16 cellular contexts compared by ENCODE assay signal in the genomic region with DNA sequence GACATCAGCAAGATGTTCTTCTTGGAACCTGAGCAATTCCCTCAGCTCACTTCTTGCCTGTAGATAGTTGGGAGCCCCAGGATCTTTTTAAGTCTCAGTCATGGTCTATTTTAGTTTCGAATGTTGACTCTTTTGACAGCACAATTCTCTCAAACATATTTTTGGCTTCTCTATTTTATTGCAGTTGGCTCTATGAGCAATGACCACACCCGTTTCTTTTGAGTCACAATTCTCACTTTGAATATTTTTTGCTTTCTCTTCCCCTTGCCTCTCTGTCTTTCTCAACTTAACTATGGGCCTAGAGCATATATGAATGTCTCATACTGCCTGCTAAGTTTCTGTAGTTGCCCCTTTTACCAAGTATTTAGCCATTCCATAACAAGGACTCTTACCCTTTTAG.
DNase-seq lines count a peak whose midpoint lies in the region; ATAC-seq, FAIRE-seq and TF ChIP-seq lines count a peak whose summit lies in the region.
"Had no signal": no experiment of that assay in that cellular context is flagged by ENCODE, and none has a peak within 500 bp of the region (broad histone marks: within the 10 kb centered on the region; RNA-seq: fewer than 3 reads in every experiment).

No MANE protein-coding gene starts in this region.

- TF ChIP-seq POLR2A in HepG2 (IDR thresholded peaks at IDR 0.05; ENCODE audit: insufficient read depth in 1 of 2, low read depth in 2 of 2, low read length in 2 of 2): no peak

- CTCF ChIA-PET in HepG2 (lab: Yijun Ruan, JAX; ENCODE audit: low intra/inter-chr PET ratio, low total read pairs): no interaction called here

- no CpG with 5 or more reads among the region's 2 CpGs for WGBS in neuronal stem cell (ENCODE audit: extremely low coverage in 2 of 2, insufficient read length in 2 of 2, insufficient replicate concordance in 1 of 2), 2 donors
- WGBS in HepG2 (ENCODE audit: low lambda C conversion rate): 0% methylated on average over 2 of the region's 2 CpGs

- no peak overlapping the region for H3K4ac ChIP-seq in neuronal stem cell (ENCODE audit: low read length)

- H2AFZ ChIP-seq in fibroblast of lung (ENCODE audit: low read length) (no peak overlapping the region), neuronal stem cell (ENCODE audit: low read length) (no peak overlapping the region), HepG2 (ENCODE audit: low read length) (no peak overlapping the region)
- H2AFZ ChIP-seq: hepatocyte had no signal

- H4K91ac ChIP-seq in neuronal stem cell (ENCODE audit: low read depth, low read length, poor library complexity): no peak overlapping the region

- H3K79me1 ChIP-seq in neuronal stem cell (ENCODE audit: low read depth, low read length): no peaks in the 10 kb centered on the region

- no TSS peak for BruUV-seq in HepG2 (replicated peaks; lab: Mats Ljungman, UMichigan)

- no peaks in the 10 kb centered on the region for H3K27me3 ChIP-seq in fibroblast of lung (ENCODE audit: control insufficient read depth, insufficient read depth, low read length)
- no peaks in the 10 kb centered on the region for H3K27me3 ChIP-seq in neuronal stem cell (ENCODE audit: control insufficient read depth in 3 of 3, insufficient read depth in 3 of 3, low read depth in 1 of 3, low read length in 3 of 3)
- no peaks in the 10 kb centered on the region for H3K27me3 ChIP-seq in HepG2 (ENCODE audit: control insufficient read depth in 1 of 2, insufficient read depth in 2 of 2, low read length in 2 of 2)
- H3K27me3 ChIP-seq: BLaER1, hepatocyte had no signal

- no peak overlapping the region for H2AK5ac ChIP-seq in neuronal stem cell (ENCODE audit: low read depth, low read length)

- H3K4me1 ChIP-seq in fibroblast of lung (ENCODE audit: control insufficient read depth, extremely low read depth, insufficient read depth, low read length) (no peaks in the 10 kb centered on the region), neuronal stem cell (ENCODE audit: control insufficient read depth in 2 of 2, insufficient read depth in 1 of 2, low read depth in 1 of 2, low read length in 2 of 2) (no peaks in the 10 kb centered on the region), HepG2 (ENCODE audit: insufficient read depth, low read length) (no peaks in the 10 kb centered on the region)
- H3K4me1 ChIP-seq: BLaER1, SJCRH30 had no signal

- POLR2A ChIA-PET in HepG2 (lab: Yijun Ruan, JAX): no interaction called here

- TF ChIP-seq RAD21 in HepG2 (CRISPR knock-in tag; IDR thresholded peaks at IDR 0.05): no peak

- H2BK120ac ChIP-seq in neuronal stem cell (ENCODE audit: low read depth, low read length): no peak overlapping the region

- no peak overlapping the region for H3K23ac ChIP-seq in neuronal stem cell (ENCODE audit: low read depth, low read length, poor library complexity)

- in situ Hi-C loops in GM13977 (cut with MboI; ENCODE audit: low pct_unique_long_range_greater_than_20kb, low sequenced_read_pairs, unreplicated experiment): no loop called here
- in situ Hi-C loops in HepG2 (cut with HindIII; ENCODE audit: extremely low pct_ligation_motif_present, low pct_unique_long_range_greater_than_20kb): no loop called here

- H3K9me3 ChIP-seq in fibroblast of lung (ENCODE audit: control insufficient read depth, insufficient read depth, low read depth, low read length) (no peaks in the 10 kb centered on the region), neuronal stem cell (replicated peaks in 1 of 2; ENCODE audit: control insufficient read depth in 2 of 2, insufficient read depth in 1 of 2, low read depth in 1 of 2, low read length in 2 of 2) (no peaks in the 10 kb centered on the region), HepG2 (ENCODE audit: low read length) (no peaks in the 10 kb centered on the region)
- H3K9me3 ChIP-seq: BLaER1, SJCRH30 had no signal

- DNase-seq in GM13977 (ENCODE audit: low spot score) (peak; percentile 8), fibroblast of lung (ENCODE audit: low read depth in 2 of 2) (peak; percentile 6 to 43), neuronal stem cell (ENCODE audit: low spot score) (no peak), cortex of kidney (lab: John Stamatoyannopoulos, UW) (no peak), HepG2 (ENCODE audit: low spot score) (no peak), NCI-H345 treated with DMSO at 0.1 percent for 48 hours (lab: John Stamatoyannopoulos, UW; ENCODE audit: unreplicated experiment) (no peak)
- DNase-seq: caudate nucleus; DND-41; naive B cell; NCI-H2081 treated with DMSO at 0.1 percent for 48 hours; SJCRH30; stimulated activated naive CD4-positive, alpha-beta T cell treated with Interleukin-2 at 50 U/mL for 16 hours had no signal

- H3K79me2 ChIP-seq in fibroblast of lung (ENCODE audit: control insufficient read depth, insufficient read depth, low read length): no peaks in the 10 kb centered on the region
- no peaks in the 10 kb centered on the region for H3K79me2 ChIP-seq in HepG2 (ENCODE audit: insufficient read depth, low read length)
- H3K79me2 ChIP-seq: hepatocyte had no signal

- H3K9ac ChIP-seq in fibroblast of lung (ENCODE audit: insufficient read depth, low read length) (no peak overlapping the region), neuronal stem cell (ENCODE audit: low read depth, low read length, poor library complexity) (no peak overlapping the region), HepG2 (ENCODE audit: insufficient read depth, low read depth, low read length) (no peak overlapping the region)
- H3K9ac ChIP-seq: BLaER1 had no signal

- no peak overlapping the region for H3K18ac ChIP-seq in neuronal stem cell (ENCODE audit: low read length)

- H3K36me3 ChIP-seq in fibroblast of lung (ENCODE audit: control insufficient read depth, insufficient read depth, low read length) (no peaks in the 10 kb centered on the region), neuronal stem cell (replicated peaks in 1 of 2; ENCODE audit: control insufficient read depth in 2 of 2, insufficient read depth in 2 of 2, low read length in 2 of 2) (no peaks in the 10 kb centered on the region), HepG2 (replicated peaks in 1 of 2; ENCODE audit: control insufficient read depth in 1 of 2, insufficient read depth in 2 of 2, low read length in 2 of 2) (no peaks in the 10 kb centered on the region)
- H3K36me3 ChIP-seq: BLaER1, SJCRH30 had no signal

- H3K4me2 ChIP-seq in fibroblast of lung (ENCODE audit: extremely low read depth, insufficient read depth, low read length): no peak overlapping the region
- no peak overlapping the region for H3K4me2 ChIP-seq in neuronal stem cell (ENCODE audit: insufficient read depth, low read length, poor library complexity, severe bottlenecking)
- H3K4me2 ChIP-seq in HepG2 (ENCODE audit: low read depth, low read length): no peak overlapping the region
- H3K4me2 ChIP-seq: BLaER1, hepatocyte had no signal

- H4K20me1 ChIP-seq in fibroblast of lung (ENCODE audit: control insufficient read depth, extremely low read depth, insufficient read depth, low read length): no peaks in the 10 kb centered on the region
- no peaks in the 10 kb centered on the region for H4K20me1 ChIP-seq in HepG2 (ENCODE audit: insufficient read depth, low read length)
- H4K20me1 ChIP-seq: BLaER1 had no signal

- no peak for TF ChIP-seq CTCF in GM13977 (IDR thresholded peaks at IDR 0.05; ENCODE audit: extremely low read depth, insufficient read depth, missing control alignments)
- TF ChIP-seq CTCF in fibroblast of lung (conservative IDR thresholded peaks at IDR 0.05 in 1 of 2, IDR thresholded peaks at IDR 0.05 in 1 of 2; ENCODE audit: low read depth in 1 of 2, low read length in 2 of 2): no peak
- no peak for TF ChIP-seq CTCF in HepG2 (CRISPR knock-in tag; IDR thresholded peaks at IDR 0.05)

- H3K27ac ChIP-seq in fibroblast of lung (ENCODE audit: insufficient read depth, low read length): no peak overlapping the region
- no peak overlapping the region for H3K27ac ChIP-seq in neuronal stem cell (replicated peaks; ENCODE audit: low read length)
- no peak overlapping the region for H3K27ac ChIP-seq in HepG2 (ENCODE audit: extremely low read length, insufficient read depth, low read length)
- H3K27ac ChIP-seq: BLaER1, hepatocyte, SJCRH30 had no signal

- intact Hi-C loops in HepG2 (cut with micrococcal nuclease; ENCODE audit: unreplicated experiment): no loop called here

- no peak overlapping the region for H4K8ac ChIP-seq in neuronal stem cell (ENCODE audit: low read depth, low read length)

- H3K14ac ChIP-seq in neuronal stem cell (ENCODE audit: low read length): no peak overlapping the region

- no peak for FAIRE-seq in HepG2 (lab: Jason Lieb, UNC)

- ATAC-seq in GM21723 (IDR thresholded peaks at IDR 0.05; ENCODE audit: unreplicated experiment) (peak; percentile 77), HG03159 (IDR thresholded peaks at IDR 0.05; ENCODE audit: unreplicated experiment) (peak; percentile 77), HepG2 (no peak)

- no peak overlapping the region for H3K4me3 ChIP-seq in fibroblast of lung (replicated peaks in 1 of 4; ENCODE audit: control extremely low read depth in 1 of 4, insufficient read depth in 1 of 4, low read depth in 3 of 4, low read length in 4 of 4)
- H3K4me3 ChIP-seq in neuronal stem cell (ENCODE audit: low read length in 2 of 2): no peak overlapping the region
- no peak overlapping the region for H3K4me3 ChIP-seq in HepG2 (replicated peaks in 1 of 3; ENCODE audit: insufficient read depth in 1 of 3, low read depth in 2 of 3, low read length in 3 of 3)
- H3K4me3 ChIP-seq: BLaER1, hepatocyte, SJCRH30 had no signal

- no peak overlapping the region for H2BK12ac ChIP-seq in neuronal stem cell (ENCODE audit: low read length)

- no peak overlapping the region for H2BK15ac ChIP-seq in neuronal stem cell (ENCODE audit: low read length)

- no peak overlapping the region for H2BK5ac ChIP-seq in neuronal stem cell (ENCODE audit: low read length)

- TF ChIP-seq EP300 in HepG2 (IDR thresholded peaks at IDR 0.05; ENCODE audit: low read depth in 2 of 2, low read length in 2 of 2) (no peak), HepG2 (CRISPR knock-in tag; IDR thresholded peaks at IDR 0.05; ENCODE audit: borderline replicate concordance) (no peak)

Comparison
In these comparisons a context has a peak if more than half of its experiments do, and no peak if none do; other contexts are left out.
1. DNase-seq: peak in GM13977 (single experiment) and fibroblast of lung (2 of 2); none in neuronal stem cell (single experiment), cortex of kidney (single experiment), HepG2 (single experiment) and NCI-H345 treated with DMSO at 0.1 percent for 48 hours (single experiment).